ENCODE assay signal across 1 cellular context in the genomic region with DNA sequence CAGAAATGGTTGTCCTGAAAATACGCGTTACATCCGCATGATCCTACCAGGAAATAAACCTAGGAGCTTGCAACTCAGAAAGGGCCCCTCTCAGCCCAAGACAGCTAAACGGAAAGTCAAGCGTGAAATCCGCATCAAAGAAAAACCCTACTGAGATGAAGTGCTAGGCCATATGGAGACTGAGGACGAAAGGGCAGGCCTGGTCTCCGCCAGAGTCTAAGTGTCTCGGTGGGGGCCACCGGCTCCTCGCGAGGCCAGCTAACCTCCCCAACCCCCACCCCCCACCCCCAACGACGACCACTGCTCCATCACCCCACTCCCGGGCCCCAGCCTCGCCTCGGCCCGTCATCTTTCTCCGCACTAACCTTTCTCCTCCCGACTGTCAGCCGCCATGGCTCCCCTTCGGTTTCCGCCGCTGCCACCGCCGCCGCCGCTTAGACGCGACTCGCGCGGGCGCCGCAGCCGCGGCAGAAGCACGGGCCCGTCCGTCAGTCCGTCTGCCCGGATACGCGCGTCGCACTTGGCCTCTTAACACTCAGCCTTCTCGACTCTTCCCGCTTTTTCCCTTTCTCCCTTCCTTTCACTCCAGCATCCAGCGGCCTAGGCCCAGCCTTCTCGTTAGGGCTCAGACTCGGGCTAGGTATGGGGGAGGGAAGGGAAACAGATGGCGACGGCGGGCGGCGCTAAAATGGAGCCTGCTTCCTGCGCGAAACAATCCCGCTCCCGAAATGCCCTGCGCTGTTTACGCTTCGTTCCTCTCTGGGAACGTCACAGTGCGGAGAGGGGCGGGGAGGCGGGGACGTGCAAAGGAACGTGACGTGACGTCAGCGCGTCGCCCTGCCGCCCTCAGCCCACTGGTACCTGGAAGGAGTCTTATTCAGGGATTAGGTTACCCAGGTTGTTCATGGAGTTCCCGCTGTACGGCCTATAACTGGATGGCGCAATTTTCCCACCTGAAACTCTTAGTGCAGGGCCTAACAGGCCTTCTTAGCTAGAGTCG.
A peak's percentile ranks its signal among the peaks of the same experiment; 100 is the strongest.
TF ChIP-seq lines count a peak whose summit lies in the region.

A gene (minus strand): TSS at position 730 of the 1,000 bp plus-strand sequence. CDS start 337 bp downstream, at position 393.

TF ChIP-seq in HepG2, 621 proteins besides CTCF, POLR2A, EP300 and RAD21 (continued from another document and continues in another):
- TF ChIP-seq RELA (CRISPR knock-in tag; IDR thresholded peaks at IDR 0.05) (no peak), BRCA1 (CRISPR knock-in tag; IDR thresholded peaks at IDR 0.05) (no peak), HHEX (CRISPR knock-in tag; IDR thresholded peaks at IDR 0.05) (no peak), ZNF331 (CRISPR knock-in tag; IDR thresholded peaks at IDR 0.05) (peak; percentile 78; the same call in 1 of the 2 replicates), SRY (CRISPR knock-in tag; IDR thresholded peaks at IDR 0.05) (peak; percentile 86), POGZ (CRISPR knock-in tag; IDR thresholded peaks at IDR 0.05) (peak; percentile 100), PHF20 (CRISPR knock-in tag; IDR thresholded peaks at IDR 0.05) (peak; percentile 85), NFIB (CRISPR knock-in tag; IDR thresholded peaks at IDR 0.05; ENCODE audit: borderline replicate concordance) (no peak), SIN3A (IDR thresholded peaks at IDR 0.05; ENCODE audit: borderline replicate concordance, low read depth, low read length) (0 out of 2 replicates have a peak, but pooled peaks have one; percentile 45), CHD4 (IDR thresholded peaks at IDR 0.05; ENCODE audit: borderline replicate concordance, low read length) (no peak), ZNF34 (CRISPR knock-in tag; IDR thresholded peaks at IDR 0.05; ENCODE audit: borderline replicate concordance) (peak; percentile 68; the same call in 1 of the 2 replicates), HOXA5 (CRISPR knock-in tag; IDR thresholded peaks at IDR 0.05) (0 out of 2 replicates have a peak, but pooled peaks have one; percentile 57), HMG20A (CRISPR knock-in tag; IDR thresholded peaks at IDR 0.05; ENCODE audit: borderline replicate concordance) (no peak; the same call in 1 of the 2 replicates), ZNF841 (CRISPR knock-in tag; IDR thresholded peaks at IDR 0.05; ENCODE audit: borderline replicate concordance) (no peak; the same call in 1 of the 2 replicates), HIVEP1 (CRISPR knock-in tag; IDR thresholded peaks at IDR 0.05) (peak; percentile 66), MIXL1 (CRISPR knock-in tag; IDR thresholded peaks at IDR 0.05) (no peak), RBAK (CRISPR knock-in tag; IDR thresholded peaks at IDR 0.05) (no peak), NCOA2 (CRISPR knock-in tag; IDR thresholded peaks at IDR 0.05) (0 out of 2 replicates have a peak, but pooled peaks have one; percentile 29), RAD51 (IDR thresholded peaks at IDR 0.05; ENCODE audit: borderline replicate concordance) (no peak), ELF3 (CRISPR knock-in tag; IDR thresholded peaks at IDR 0.05) (peak; percentile 91), ERF (CRISPR knock-in tag; IDR thresholded peaks at IDR 0.05) (peak; percentile 88; the same call in 1 of the 2 replicates), EZH2 (conservative IDR thresholded peaks at IDR 0.05; ENCODE audit: low read depth, low read length) (no peak), ZNF768 (CRISPR knock-in tag; IDR thresholded peaks at IDR 0.05) (peak; percentile 68; the same call in 1 of the 2 replicates), KDM5A (IDR thresholded peaks at IDR 0.05; ENCODE audit: borderline replicate concordance, low read length) (0 out of 2 replicates have a peak, but pooled peaks have one; percentile 47), HMGA1 (CRISPR knock-in tag; conservative IDR thresholded peaks at IDR 0.05) (no peak), SALL1 (CRISPR knock-in tag; IDR thresholded peaks at IDR 0.05) (peak; percentile 95), KLF13 (CRISPR knock-in tag; IDR thresholded peaks at IDR 0.05) (0 out of 2 replicates have a peak, but pooled peaks have one; percentile 13), ARNT2 (CRISPR knock-in tag; IDR thresholded peaks at IDR 0.05; ENCODE audit: low read depth) (peak; percentile 71), RNF2 (conservative IDR thresholded peaks at IDR 0.05; ENCODE audit: low read depth) (peak; percentile 60), ZBTB7A (CRISPR knock-in tag; IDR thresholded peaks at IDR 0.05) (peak; percentile 43; the same call in 1 of the 2 replicates), SNRNP70 (IDR thresholded peaks at IDR 0.05; ENCODE audit: low read depth, low read length) (no peak), XRCC5 (optimal IDR thresholded peaks at IDR 0.05; ENCODE audit: low read length) (no peak), SP5 (CRISPR knock-in tag; IDR thresholded peaks at IDR 0.05; ENCODE audit: borderline replicate concordance, low read depth) (peak; percentile 83), PAF1 (CRISPR knock-in tag; IDR thresholded peaks at IDR 0.05) (no peak), ZFP1 (CRISPR knock-in tag; IDR thresholded peaks at IDR 0.05) (0 out of 2 replicates have a peak, but pooled peaks have one; percentile 16)
- TF ChIP-seq, protein P1, sequence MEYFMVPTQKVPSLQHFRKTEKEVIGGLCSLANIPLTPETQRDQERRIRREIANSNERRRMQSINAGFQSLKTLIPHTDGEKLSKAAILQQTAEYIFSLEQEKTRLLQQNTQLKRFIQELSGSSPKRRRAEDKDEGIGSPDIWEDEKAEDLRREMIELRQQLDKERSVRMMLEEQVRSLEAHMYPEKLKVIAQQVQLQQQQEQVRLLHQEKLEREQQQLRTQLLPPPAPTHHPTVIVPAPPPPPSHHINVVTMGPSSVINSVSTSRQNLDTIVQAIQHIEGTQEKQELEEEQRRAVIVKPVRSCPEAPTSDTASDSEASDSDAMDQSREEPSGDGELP (IDR thresholded peaks at IDR 0.05; ENCODE audit: borderline replicate concordance, low read depth): peak; percentile 84; the same call in 1 of the 2 replicates
- TF ChIP-seq, protein P2, sequence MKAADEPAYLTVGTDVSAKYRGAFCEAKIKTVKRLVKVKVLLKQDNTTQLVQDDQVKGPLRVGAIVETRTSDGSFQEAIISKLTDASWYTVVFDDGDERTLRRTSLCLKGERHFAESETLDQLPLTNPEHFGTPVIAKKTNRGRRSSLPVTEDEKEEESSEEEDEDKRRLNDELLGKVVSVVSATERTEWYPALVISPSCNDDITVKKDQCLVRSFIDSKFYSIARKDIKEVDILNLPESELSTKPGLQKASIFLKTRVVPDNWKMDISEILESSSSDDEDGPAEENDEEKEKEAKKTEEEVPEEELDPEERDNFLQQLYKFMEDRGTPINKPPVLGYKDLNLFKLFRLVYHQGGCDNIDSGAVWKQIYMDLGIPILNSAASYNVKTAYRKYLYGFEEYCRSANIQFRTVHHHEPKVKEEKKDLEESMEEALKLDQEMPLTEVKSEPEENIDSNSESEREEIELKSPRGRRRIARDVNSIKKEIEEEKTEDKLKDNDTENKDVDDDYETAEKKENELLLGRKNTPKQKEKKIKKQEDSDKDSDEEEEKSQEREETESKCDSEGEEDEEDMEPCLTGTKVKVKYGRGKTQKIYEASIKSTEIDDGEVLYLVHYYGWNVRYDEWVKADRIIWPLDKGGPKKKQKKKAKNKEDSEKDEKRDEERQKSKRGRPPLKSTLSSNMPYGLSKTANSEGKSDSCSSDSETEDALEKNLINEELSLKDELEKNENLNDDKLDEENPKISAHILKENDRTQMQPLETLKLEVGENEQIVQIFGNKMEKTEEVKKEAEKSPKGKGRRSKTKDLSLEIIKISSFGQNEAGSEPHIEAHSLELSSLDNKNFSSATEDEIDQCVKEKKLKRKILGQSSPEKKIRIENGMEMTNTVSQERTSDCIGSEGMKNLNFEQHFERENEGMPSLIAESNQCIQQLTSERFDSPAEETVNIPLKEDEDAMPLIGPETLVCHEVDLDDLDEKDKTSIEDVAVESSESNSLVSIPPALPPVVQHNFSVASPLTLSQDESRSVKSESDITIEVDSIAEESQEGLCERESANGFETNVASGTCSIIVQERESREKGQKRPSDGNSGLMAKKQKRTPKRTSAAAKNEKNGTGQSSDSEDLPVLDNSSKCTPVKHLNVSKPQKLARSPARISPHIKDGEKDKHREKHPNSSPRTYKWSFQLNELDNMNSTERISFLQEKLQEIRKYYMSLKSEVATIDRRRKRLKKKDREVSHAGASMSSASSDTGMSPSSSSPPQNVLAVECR (CRISPR knock-in tag; IDR thresholded peaks at IDR 0.05; ENCODE audit: borderline replicate concordance): peak; percentile 93; the same call in 1 of the 2 replicates
- TF ChIP-seq, protein P3, sequence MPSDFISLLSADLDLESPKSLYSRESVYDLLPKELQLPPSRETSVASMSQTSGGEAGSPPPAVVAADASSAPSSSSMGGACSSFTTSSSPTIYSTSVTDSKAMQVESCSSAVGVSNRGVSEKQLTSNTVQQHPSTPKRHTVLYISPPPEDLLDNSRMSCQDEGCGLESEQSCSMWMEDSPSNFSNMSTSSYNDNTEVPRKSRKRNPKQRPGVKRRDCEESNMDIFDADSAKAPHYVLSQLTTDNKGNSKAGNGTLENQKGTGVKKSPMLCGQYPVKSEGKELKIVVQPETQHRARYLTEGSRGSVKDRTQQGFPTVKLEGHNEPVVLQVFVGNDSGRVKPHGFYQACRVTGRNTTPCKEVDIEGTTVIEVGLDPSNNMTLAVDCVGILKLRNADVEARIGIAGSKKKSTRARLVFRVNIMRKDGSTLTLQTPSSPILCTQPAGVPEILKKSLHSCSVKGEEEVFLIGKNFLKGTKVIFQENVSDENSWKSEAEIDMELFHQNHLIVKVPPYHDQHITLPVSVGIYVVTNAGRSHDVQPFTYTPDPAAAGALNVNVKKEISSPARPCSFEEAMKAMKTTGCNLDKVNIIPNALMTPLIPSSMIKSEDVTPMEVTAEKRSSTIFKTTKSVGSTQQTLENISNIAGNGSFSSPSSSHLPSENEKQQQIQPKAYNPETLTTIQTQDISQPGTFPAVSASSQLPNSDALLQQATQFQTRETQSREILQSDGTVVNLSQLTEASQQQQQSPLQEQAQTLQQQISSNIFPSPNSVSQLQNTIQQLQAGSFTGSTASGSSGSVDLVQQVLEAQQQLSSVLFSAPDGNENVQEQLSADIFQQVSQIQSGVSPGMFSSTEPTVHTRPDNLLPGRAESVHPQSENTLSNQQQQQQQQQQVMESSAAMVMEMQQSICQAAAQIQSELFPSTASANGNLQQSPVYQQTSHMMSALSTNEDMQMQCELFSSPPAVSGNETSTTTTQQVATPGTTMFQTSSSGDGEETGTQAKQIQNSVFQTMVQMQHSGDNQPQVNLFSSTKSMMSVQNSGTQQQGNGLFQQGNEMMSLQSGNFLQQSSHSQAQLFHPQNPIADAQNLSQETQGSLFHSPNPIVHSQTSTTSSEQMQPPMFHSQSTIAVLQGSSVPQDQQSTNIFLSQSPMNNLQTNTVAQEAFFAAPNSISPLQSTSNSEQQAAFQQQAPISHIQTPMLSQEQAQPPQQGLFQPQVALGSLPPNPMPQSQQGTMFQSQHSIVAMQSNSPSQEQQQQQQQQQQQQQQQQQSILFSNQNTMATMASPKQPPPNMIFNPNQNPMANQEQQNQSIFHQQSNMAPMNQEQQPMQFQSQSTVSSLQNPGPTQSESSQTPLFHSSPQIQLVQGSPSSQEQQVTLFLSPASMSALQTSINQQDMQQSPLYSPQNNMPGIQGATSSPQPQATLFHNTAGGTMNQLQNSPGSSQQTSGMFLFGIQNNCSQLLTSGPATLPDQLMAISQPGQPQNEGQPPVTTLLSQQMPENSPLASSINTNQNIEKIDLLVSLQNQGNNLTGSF (CRISPR knock-in tag; IDR thresholded peaks at IDR 0.05): peak; percentile 36; the same call in 1 of the 2 replicates
- TF ChIP-seq, protein P4, sequence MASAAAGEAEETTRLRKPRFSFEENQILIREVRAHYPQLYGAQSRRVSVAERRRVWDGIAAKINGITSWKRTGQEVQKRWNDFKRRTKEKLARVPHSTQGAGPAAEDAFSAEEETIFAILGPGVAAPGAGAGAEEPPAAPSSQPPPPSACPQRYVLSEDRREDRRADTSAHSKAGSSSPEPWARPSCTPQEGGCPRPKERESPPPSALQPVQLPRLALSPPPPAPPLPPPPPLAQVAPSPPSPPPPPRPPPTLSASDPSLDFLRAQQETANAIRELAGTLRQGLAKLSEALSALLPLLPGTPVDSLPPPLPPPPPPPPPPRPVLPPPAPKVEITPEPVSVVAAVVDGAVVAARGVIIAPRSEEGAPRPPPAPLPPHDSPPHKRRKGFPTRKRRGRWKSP (CRISPR knock-in tag; IDR thresholded peaks at IDR 0.05): peak; percentile 97
- TF ChIP-seq, protein P5, sequence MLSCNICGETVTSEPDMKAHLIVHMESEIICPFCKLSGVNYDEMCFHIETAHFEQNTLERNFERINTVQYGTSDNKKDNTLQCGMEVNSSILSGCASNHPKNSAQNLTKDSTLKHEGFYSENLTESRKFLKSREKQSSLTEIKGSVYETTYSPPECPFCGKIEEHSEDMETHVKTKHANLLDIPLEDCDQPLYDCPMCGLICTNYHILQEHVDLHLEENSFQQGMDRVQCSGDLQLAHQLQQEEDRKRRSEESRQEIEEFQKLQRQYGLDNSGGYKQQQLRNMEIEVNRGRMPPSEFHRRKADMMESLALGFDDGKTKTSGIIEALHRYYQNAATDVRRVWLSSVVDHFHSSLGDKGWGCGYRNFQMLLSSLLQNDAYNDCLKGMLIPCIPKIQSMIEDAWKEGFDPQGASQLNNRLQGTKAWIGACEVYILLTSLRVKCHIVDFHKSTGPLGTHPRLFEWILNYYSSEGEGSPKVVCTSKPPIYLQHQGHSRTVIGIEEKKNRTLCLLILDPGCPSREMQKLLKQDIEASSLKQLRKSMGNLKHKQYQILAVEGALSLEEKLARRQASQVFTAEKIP (CRISPR knock-in tag; IDR thresholded peaks at IDR 0.05; ENCODE audit: borderline replicate concordance): no peak
- TF ChIP-seq, protein P6, sequence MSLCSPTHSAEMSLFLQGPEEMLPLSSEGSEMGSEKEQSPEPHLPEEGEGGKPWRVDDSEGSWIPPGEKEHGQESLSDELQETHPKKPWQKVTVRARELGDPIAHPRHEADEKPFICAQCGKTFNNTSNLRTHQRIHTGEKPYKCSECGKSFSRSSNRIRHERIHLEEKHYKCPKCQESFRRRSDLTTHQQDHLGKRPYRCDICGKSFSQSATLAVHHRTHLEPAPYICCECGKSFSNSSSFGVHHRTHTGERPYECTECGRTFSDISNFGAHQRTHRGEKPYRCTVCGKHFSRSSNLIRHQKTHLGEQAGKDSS (CRISPR knock-in tag; IDR thresholded peaks at IDR 0.05; ENCODE audit: borderline replicate concordance, low read depth): peak; percentile 88; the same call in 1 of the 2 replicates
